21 cellular contexts compared by ENCODE assay signal in genomic region chr2:119616421-119616820, GRCh38.
DNase-seq lines count a peak whose midpoint lies in the region; ATAC-seq, FAIRE-seq and TF ChIP-seq lines count a peak whose summit lies in the region.
"Had no signal": no experiment of that assay in that cellular context is flagged by ENCODE, and none has a peak within 500 bp of the region (broad histone marks: within the 10 kb centered on the region; RNA-seq: fewer than 3 reads in every experiment).

No MANE protein-coding gene starts in this region.

- H4K20me1 ChIP-seq in DND-41 (ENCODE audit: insufficient read depth, low read length) (no peaks in the 10 kb centered on the region), H1 (replicated peaks in 1 of 2; ENCODE audit: control insufficient read depth in 1 of 2, insufficient read depth in 2 of 2, low read length in 2 of 2) (no peaks in the 10 kb centered on the region)

- H3K9ac ChIP-seq in DND-41 (ENCODE audit: low read depth, low read length) (no peak overlapping the region), H1 (replicated peaks in 1 of 4; ENCODE audit: extremely low read depth in 1 of 4, low read depth in 3 of 4, low read length in 3 of 4) (no peak overlapping the region)
- H3K9ac ChIP-seq: GM23248 had no signal

- ATAC-seq in DND-41 (ENCODE audit: insufficient read depth, low read depth), result no peak
- ATAC-seq in HG02870 (IDR thresholded peaks at IDR 0.05; ENCODE audit: unreplicated experiment), result no peak
- no peak for ATAC-seq in GM21786 (IDR thresholded peaks at IDR 0.05; ENCODE audit: unreplicated experiment)

- FAIRE-seq in H1 (lab: Jason Lieb, UNC), result no peak
- FAIRE-seq: A204.1, D721Med, GM12892, GM18507, H54 had no signal

- CTCF ChIA-PET in H1 (lab: Charles Lee; ENCODE audit: partially characterized antibody), result no interaction called here

- TF ChIP-seq EP300 in H1 (IDR thresholded peaks at IDR 0.05; ENCODE audit: borderline replicate concordance in 1 of 2, low read depth in 2 of 2, low read length in 2 of 2), result no peak

- H2BK12ac ChIP-seq in H1 (ENCODE audit: low read depth, low read length), result no peak overlapping the region

- H3K4me3 ChIP-seq in DND-41 (ENCODE audit: low read depth in 1 of 2, low read length in 2 of 2) (no peak overlapping the region), H1 (ENCODE audit: extremely low read depth in 1 of 4, insufficient read depth in 2 of 4, low read depth in 3 of 4, low read length in 4 of 4) (no peak overlapping the region)
- H3K4me3 ChIP-seq: GM23248 had no signal

- no peak for DNase-seq in DND-41
- DNase-seq in MV-4-11 (lab: John Stamatoyannopoulos, UW), result peak; percentile 34
- DNase-seq in SW480 (ENCODE audit: low spot score), result peak; percentile 33
- DNase-seq in H1 (ENCODE audit: low read depth in 1 of 2, low spot score in 2 of 2), result no peak
- DNase-seq in AG08396 (ENCODE audit: low spot score), result no peak
- DNase-seq: ACHN; AML-193; Caco-2; CD4-positive, alpha-beta T cell; GDM1; GM23248; HCEC 1CT had no signal

- no peak for TF ChIP-seq RAD21 in H1 (IDR thresholded peaks at IDR 0.05 in 1 of 2, conservative IDR thresholded peaks at IDR 0.05 in 1 of 2; ENCODE audit: low read depth in 2 of 2, low read length in 2 of 2)

- no peak overlapping the region for H4K5ac ChIP-seq in H1 (ENCODE audit: insufficient read length, low read depth, low read length)

- H3K27me3 ChIP-seq in DND-41 (ENCODE audit: insufficient read depth, low read length, poor library complexity) (no peaks in the 10 kb centered on the region), H1 (replicated peaks in 1 of 4; ENCODE audit: control insufficient read depth in 3 of 4, extremely low read depth in 1 of 4, insufficient read depth in 3 of 4, low read length in 3 of 4) (no peaks in the 10 kb centered on the region)

- H2BK20ac ChIP-seq in H1 (ENCODE audit: low read length), result no peak overlapping the region

- H2AK5ac ChIP-seq in H1 (ENCODE audit: low read depth, low read length), result no peak overlapping the region

- H2BK120ac ChIP-seq in H1 (replicated peaks; ENCODE audit: low read depth, low read length), result no peak overlapping the region

- H3K18ac ChIP-seq in H1 (ENCODE audit: extremely low read depth, low read length), result no peak overlapping the region

- no peak overlapping the region for H4K91ac ChIP-seq in H1 (replicated peaks; ENCODE audit: insufficient read length, low read length)

- H4K8ac ChIP-seq in H1 (ENCODE audit: extremely low read depth, insufficient read depth, low read length), result peak overlapping the region; percentile 71; the same call in 1 of the 2 replicates

- no peak overlapping the region for H3K4me2 ChIP-seq in DND-41 (ENCODE audit: insufficient read depth, low read length)
- H3K4me2 ChIP-seq in H1 (ENCODE audit: insufficient read depth in 1 of 2, low read depth in 2 of 2, low read length in 2 of 2), result no peak overlapping the region

- POLR2A ChIA-PET in H1 (lab: Charles Lee; ENCODE audit: partially characterized antibody), result no interaction called here

- H3K14ac ChIP-seq in H1 (ENCODE audit: insufficient read length), result no peak overlapping the region

- H2BK15ac ChIP-seq in H1 (ENCODE audit: low read length), result no peak overlapping the region

- H3K36me3 ChIP-seq in DND-41 (ENCODE audit: insufficient read depth, low read length) (no peaks in the 10 kb centered on the region), H1 (ENCODE audit: control insufficient read depth in 2 of 4, insufficient read depth in 4 of 4, low read length in 3 of 4) (no peaks in the 10 kb centered on the region)

- H3K27ac ChIP-seq in DND-41 (ENCODE audit: low read length) (no peak overlapping the region), H1 (ENCODE audit: low read depth, low read length) (no peak overlapping the region)
- H3K27ac ChIP-seq: C4-2B, GM23248, HL-60 had no signal

- TF ChIP-seq POLR2A in H1 (IDR thresholded peaks at IDR 0.05; ENCODE audit: control extremely low read depth in 1 of 2, low read depth in 2 of 2, low read length in 2 of 2), result no peak

- no peaks in the 10 kb centered on the region for H3K79me2 ChIP-seq in DND-41 (ENCODE audit: insufficient read depth, low read length)
- no peaks in the 10 kb centered on the region for H3K79me2 ChIP-seq in H1 (ENCODE audit: control insufficient read depth in 1 of 2, insufficient read depth in 2 of 2, low read length in 2 of 2)

- H3K23me2 ChIP-seq in H1 (ENCODE audit: low read depth, low read length), result no peaks in the 10 kb centered on the region

- H3K4me1 ChIP-seq in DND-41 (ENCODE audit: insufficient read depth, low read length) (no peaks in the 10 kb centered on the region), H1 (replicated peaks in 1 of 4; ENCODE audit: control insufficient read depth in 3 of 4, insufficient read depth in 4 of 4, low read length in 3 of 4) (no peaks in the 10 kb centered on the region; a peak in 2 of 7 replicates)
- H3K4me1 ChIP-seq: Caco-2 had no signal

- no peak overlapping the region for H2BK5ac ChIP-seq in H1 (ENCODE audit: low read depth, low read length)

- H3K56ac ChIP-seq in H1 (replicated peaks; ENCODE audit: insufficient read length, low read depth, low read length), result no peak overlapping the region

- H3K9me3 ChIP-seq in DND-41 (ENCODE audit: insufficient read depth, low read length, severe bottlenecking), result peaks cover 10% of the 10 kb centered on the region
- H3K9me3 ChIP-seq in H1 (ENCODE audit: insufficient read depth in 2 of 2, low read depth in 1 of 2, low read length in 1 of 2), result peaks cover 10 to 14% of the 10 kb centered on the region in 2 experiments; a peak in 2 of 4 replicates

- no peaks in the 10 kb centered on the region for H3K79me1 ChIP-seq in H1 (ENCODE audit: low read depth, low read length)

- WGBS in H1 (ENCODE audit: extremely low coverage in 1 of 2, insufficient coverage in 1 of 2, insufficient read length in 1 of 2, insufficient replicate concordance in 2 of 2, low coverage in 1 of 2, low lambda C conversion rate in 2 of 2, missing lambda C conversion rate in 1 of 2), 2 experiments, result 88% methylated on average over 6 of the region's 6 CpGs; no CpG with 5 or more reads in 1 of the 2 experiments

- no peak overlapping the region for H3K4ac ChIP-seq in H1 (replicated peaks; ENCODE audit: insufficient read length, low read depth, low read length)

- TF ChIP-seq CTCF in DND-41 (IDR thresholded peaks at IDR 0.05; ENCODE audit: borderline replicate concordance, extremely low read depth, low read length, poor library complexity, severe bottlenecking), result no peak
- TF ChIP-seq CTCF in H1 (IDR thresholded peaks at IDR 0.05; ENCODE audit: control extremely low read depth in 1 of 3, insufficient read depth in 1 of 3, low read depth in 1 of 3, low read length in 3 of 3), result no peak

- H2AFZ ChIP-seq in DND-41 (ENCODE audit: low read depth, low read length) (0 out of 2 replicates have a peak overlapping the region, but pooled peaks have one; percentile 16), H1 (ENCODE audit: low read length) (no peak overlapping the region)
- H2AFZ ChIP-seq: GM23248 had no signal

- no peak overlapping the region for H3K23ac ChIP-seq in H1 (ENCODE audit: insufficient read length)

TF ChIP-seq in H1, 55 proteins besides CTCF, POLR2A, EP300 and RAD21:
- TF ChIP-seq CBX8 (IDR thresholded peaks at IDR 0.05; ENCODE audit: borderline replicate concordance, low read depth, low read length) (no peak), TAF1 (IDR thresholded peaks at IDR 0.05; ENCODE audit: low read depth, low read length) (no peak), HDAC6 (IDR thresholded peaks at IDR 0.05; ENCODE audit: low read depth, low read length) (no peak), GTF2F1 (IDR thresholded peaks at IDR 0.05; ENCODE audit: borderline replicate concordance, low read depth, low read length) (no peak), FOSL1 (IDR thresholded peaks at IDR 0.05; ENCODE audit: insufficient read depth, low read depth, low read length) (no peak), TBP (IDR thresholded peaks at IDR 0.05; ENCODE audit: low read depth, low read length) (no peak), SP4 (IDR thresholded peaks at IDR 0.05; ENCODE audit: low read length) (no peak), MAX (IDR thresholded peaks at IDR 0.05) (no peak), SP2 (IDR thresholded peaks at IDR 0.05; ENCODE audit: low read length) (no peak)

Comparison
In these comparisons a context has a peak if more than half of its experiments do, and no peak if none do; other contexts are left out.
1. DNase-seq: peak in MV-4-11 (single experiment) and SW480 (single experiment); none in DND-41 (single experiment), H1 (0 of 2) and AG08396 (single experiment).